Comparison of ENCODE assay signal across 14 cellular contexts in the genomic region with DNA sequence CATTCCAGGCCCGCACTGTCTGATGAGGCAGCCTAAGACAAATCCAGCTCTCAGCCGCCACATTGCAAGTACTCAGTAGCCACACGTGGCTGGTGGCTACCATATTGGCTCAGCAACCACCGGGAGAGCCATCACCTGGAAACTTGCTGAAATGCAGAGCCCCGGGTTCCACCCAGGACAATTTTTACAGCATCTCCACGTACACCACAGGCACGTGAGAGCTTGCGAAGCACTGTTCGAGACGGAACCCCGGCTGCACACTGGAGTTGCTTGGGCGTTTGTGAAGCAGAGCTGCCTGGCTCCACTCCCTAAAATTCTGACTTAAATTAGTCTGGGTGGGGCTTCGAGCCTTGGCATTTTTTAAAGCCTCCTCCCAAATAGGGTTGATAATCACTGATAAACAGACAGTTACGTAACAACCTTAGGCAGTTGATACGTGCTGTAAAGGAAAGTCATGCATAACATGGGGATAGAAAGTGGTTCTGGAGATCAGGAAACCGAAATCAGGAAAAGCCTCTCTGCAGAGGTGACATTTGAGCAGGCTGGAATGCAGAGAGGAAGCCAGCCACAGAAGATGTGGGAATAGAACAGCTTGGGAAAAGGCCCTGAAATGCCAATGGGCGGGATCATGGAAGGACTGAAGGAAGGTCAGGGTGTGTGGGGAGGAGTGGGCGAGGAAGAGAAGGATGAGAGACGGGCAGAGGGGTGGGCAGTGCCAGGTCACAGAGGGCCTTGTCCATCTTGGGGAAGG. TPM values are rescaled to one million over a fixed set of nuclear protein-coding genes. Genes with fewer than 3 reads are reported as not detected.
DNase-seq lines count a peak whose midpoint lies in the region; ATAC-seq, FAIRE-seq and TF ChIP-seq lines count a peak whose summit lies in the region.
"Had no signal": no experiment of that assay in that cellular context is flagged by ENCODE, and none has a peak within 500 bp of the region (broad histone marks: within the 10 kb centered on the region; RNA-seq: fewer than 3 reads in every experiment).

No MANE protein-coding gene starts in this region.

- H3K36me3 ChIP-seq in esophagus squamous epithelium (no peaks in the 10 kb centered on the region), lower lobe of right lung (no peaks in the 10 kb centered on the region), small intestine (ENCODE audit: control insufficient read depth in 2 of 2, insufficient read depth in 2 of 2, low read length in 2 of 2) (no peaks in the 10 kb centered on the region)

- H3K4me3 ChIP-seq in esophagus squamous epithelium: no peak overlapping the region
- peak overlapping the region; percentile 2 for H3K4me3 ChIP-seq in lower lobe of right lung
- H3K4me3 ChIP-seq in small intestine (ENCODE audit: low read depth in 1 of 2, low read length in 2 of 2): no peak overlapping the region

- 56 to 58% methylated on average over 15 to 16 of the region's 19 CpGs for WGBS in esophagus squamous epithelium, 2 donors
- 41 to 57% (median 44%) methylated on average over 19 of the region's 19 CpGs for WGBS in small intestine, 3 donors

- H3K4me1 ChIP-seq in esophagus squamous epithelium (peaks cover 5 to 65% (median 33%) of the 10 kb centered on the region in 3 donors), lower lobe of right lung (peaks cover 58% of the 10 kb centered on the region), small intestine (ENCODE audit: control insufficient read depth in 2 of 2, insufficient read depth in 1 of 2, low read depth in 1 of 2, low read length in 1 of 2) (peaks cover 10 to 20% of the 10 kb centered on the region in 2 donors)

- TF ChIP-seq CTCF in esophagus squamous epithelium (IDR thresholded peaks at IDR 0.05): no peak
- no peak for TF ChIP-seq CTCF in lower lobe of right lung (IDR thresholded peaks at IDR 0.05)

- H3K9me3 ChIP-seq in esophagus squamous epithelium (no peaks in the 10 kb centered on the region), lower lobe of right lung (no peaks in the 10 kb centered on the region), small intestine (ENCODE audit: control insufficient read depth, low read depth) (no peaks in the 10 kb centered on the region)

- H3K27ac ChIP-seq in esophagus squamous epithelium (peak overlapping the region in 3 of 4 donors; percentile 41 to 60 (median 53)), lower lobe of right lung (peak overlapping the region; percentile 47), small intestine (ENCODE audit: low read depth in 1 of 2, low read length in 1 of 2) (peak overlapping the region; percentile 13 to 70)

- FAIRE-seq in small intestine (lab: Jason Lieb, UNC) (no peak), GM12891 (lab: Jason Lieb, UNC) (no peak)
- FAIRE-seq: urothelium cell line had no signal

- ATAC-seq in lower lobe of right lung: peak; percentile 37 to 49
- ATAC-seq in GM21737 (IDR thresholded peaks at IDR 0.05; ENCODE audit: unreplicated experiment): no peak

- TF ChIP-seq POLR2A in esophagus squamous epithelium (IDR thresholded peaks at IDR 0.05) (no peak), GM12891 (IDR thresholded peaks at IDR 0.05; ENCODE audit: low read depth, low read length) (no peak)

- intact Hi-C loops in esophagus squamous epithelium (cut with DNase I) (no loop called here), lower lobe of right lung (cut with DNase I) (no loop called here)

- H3K27me3 ChIP-seq in esophagus squamous epithelium (peaks cover 0 to under 1% (median 0%) of the 10 kb centered on the region in 4 donors), lower lobe of right lung (ENCODE audit: low read depth) (peaks cover 8% of the 10 kb centered on the region), small intestine (ENCODE audit: control insufficient read depth in 2 of 2, insufficient read depth in 2 of 2, low read length in 2 of 2) (peaks cover 0 to 2% of the 10 kb centered on the region in 2 donors)

- peak; percentile 16 for DNase-seq in LoVo (ENCODE audit: low spot score)
- no peak for DNase-seq in esophagus squamous epithelium (lab: John Stamatoyannopoulos, UW)
- no peak for DNase-seq in lower lobe of right lung
- DNase-seq in small intestine: peak; percentile 68
- no peak for DNase-seq in HUDEP-2 (lab: John Stamatoyannopoulos, UW; ENCODE audit: unreplicated experiment in 76 of 76)
- DNase-seq in GM12891 (ENCODE audit: insufficient read length, low spot score): no peak
- DNase-seq in iPS-NIHi7 (ENCODE audit: extremely low spot score): no peak
- DNase-seq: activated naive CD8-positive, alpha-beta T cell treated with anti-CD3 and anti-CD28 coated beads, Interleukin-2, amount 10 ng/mL, durations not matched to agents 7 days and 5 days; Karpas-422; NCI-H2081; T1000 had no signal

TF ChIP-seq in GM12891, 5 proteins besides CTCF, POLR2A, EP300 and RAD21:
- TF ChIP-seq PAX5 (IDR thresholded peaks at IDR 0.05; ENCODE audit: insufficient read depth, low read length, severe bottlenecking): no peak
- no peak for TF ChIP-seq SPI1 (IDR thresholded peaks at IDR 0.05; ENCODE audit: low read depth, low read length)
- TF ChIP-seq TAF1 (IDR thresholded peaks at IDR 0.05; ENCODE audit: low read depth, low read length): no peak
- no peak for TF ChIP-seq POU2F2 (IDR thresholded peaks at IDR 0.05; ENCODE audit: low read depth, low read length)
- no peak for TF ChIP-seq POLR2AphosphoS5 (IDR thresholded peaks at IDR 0.05; ENCODE audit: low read depth, low read length)

RNA-seq across cellular contexts. Expression of gene ASAP2, which starts 6.2 kb away (rescaled TPM):
- total RNA-seq in esophagus squamous epithelium (10 to 100 TPM in 1 of 4 donors, 1 to 10 TPM in 3; 3.3 to 15.3 (median 6.9) TPM), lower lobe of right lung (24.3 TPM)
- 10 to 100 TPM; 10.8 to 21.9 (median 14.6) TPM for polyA plus RNA-seq in small intestine
- polyA plus RNA-seq in GM12891 (2012; ENCODE audit: low read depth, missing spikeins): 0.06 TPM
- total RNA-seq: activated naive CD8-positive, alpha-beta T cell treated with anti-CD3 and anti-CD28 coated beads, Interleukin-2, amount 10 ng/mL, durations not matched to agents 7 days and 5 days; B cell had no signal

Comparison
In these comparisons a context has a peak if more than half of its experiments do, and no peak if none do; other contexts are left out.
1. DNase-seq: peak in LoVo (single experiment) and small intestine (single experiment); none in esophagus squamous epithelium (single experiment), lower lobe of right lung (single experiment), HUDEP-2 (0 of 76), GM12891 (single experiment) and iPS-NIHi7 (single experiment).
2. Peak in every context shown above with its lines, with median percentiles within 50 percentile points of each other: H3K27ac ChIP-seq.